8 cellular contexts compared by ENCODE assay signal in genomic region chr6:42979523-42980177, GRCh38. TPM values are rescaled to one million over a fixed set of nuclear protein-coding genes. Genes with fewer than 3 reads are reported as not detected.
A peak's percentile ranks its signal among the peaks of the same experiment; 100 is the strongest.
DNase-seq lines count a peak whose midpoint lies in the region; ATAC-seq and TF ChIP-seq lines count a peak whose summit lies in the region.

No MANE protein-coding gene starts in this region.

- intact Hi-C loops in Right ventricle myocardium inferior (cut with DNase I), result loop anchor here (5.0 kb wide), 2 partner anchors 52 to 77 kb away; partner anchors contain the start of gene CNPY3
- intact Hi-C loops in Panc1 (cut with micrococcal nuclease; ENCODE audit: unreplicated experiment), result no loop called here

- in situ Hi-C loops in Panc1 (cut with HindIII; ENCODE audit: low pct_unique_long_range_greater_than_20kb, low sequenced_read_pairs), result no loop called here

- peak overlapping the region; percentile 84 for H3K9ac ChIP-seq in muscle layer of colon (ENCODE audit: low read length)

- CTCF ChIA-PET in Panc1 (lab: Charles Lee), result no interaction called here

- peaks cover 39 to 40% of the 10 kb centered on the region in 2 donors for H3K4me1 Mint-ChIP-seq in effector memory CD8-positive, alpha-beta T cell (ENCODE audit: low read depth in 2 of 2)

- peak overlapping the region; percentile 89 for H3K4me3 ChIP-seq in cardiac muscle cell
- H3K4me3 ChIP-seq in Panc1 (ENCODE audit: low read depth in 2 of 2, low read length in 2 of 2), result peak overlapping the region; percentile 72 to 81
- peak overlapping the region; percentile 75 to 85 for H3K4me3 ChIP-seq in muscle layer of colon (ENCODE audit: low read depth in 1 of 2, low read length in 2 of 2)

- ATAC-seq in Right ventricle myocardium inferior (no peak), Panc1 (peak; percentile 16), HG03521 (IDR thresholded peaks at IDR 0.05; ENCODE audit: unreplicated experiment) (no peak)
- peak; percentile 8 for ATAC-seq in effector memory CD8-positive, alpha-beta T cell (replicated peaks)

- peaks cover 27% of the 10 kb centered on the region for H3K36me3 Mint-ChIP-seq in effector memory CD8-positive, alpha-beta T cell (ENCODE audit: insufficient read depth)

- POLR2A ChIA-PET in Panc1 (lab: Charles Lee), result interaction anchor here (0.5 to 0.7 kb wide), 3 partner anchors 84 to 1240 kb away, joined by 5 to 7 read pairs (median 6); partner anchors contain the start of gene RPL7L1

- H3K27me3 ChIP-seq in cardiac muscle cell, result no peaks in the 10 kb centered on the region
- no peaks in the 10 kb centered on the region for H3K27me3 ChIP-seq in Panc1 (ENCODE audit: control insufficient read depth, insufficient read depth, low read length)
- H3K27me3 ChIP-seq in muscle layer of colon (ENCODE audit: control insufficient read depth in 1 of 2, insufficient read depth in 2 of 2, low read length in 2 of 2), result no peaks in the 10 kb centered on the region

- no peaks in the 10 kb centered on the region for H3K27me3 Mint-ChIP-seq in effector memory CD8-positive, alpha-beta T cell

- H3K4me1 ChIP-seq in cardiac muscle cell (ENCODE audit: low read depth) (peaks cover 5% of the 10 kb centered on the region), Panc1 (ENCODE audit: control insufficient read depth, insufficient read depth, low read length) (peaks cover 15% of the 10 kb centered on the region; the same call in 1 of the 2 replicates), muscle layer of colon (ENCODE audit: insufficient read depth, low read length) (peaks cover 25% of the 10 kb centered on the region)

- TF ChIP-seq CTCF in cardiac muscle cell (IDR thresholded peaks at IDR 0.05; ENCODE audit: low read depth, low read length) (no peak), Panc1 (IDR thresholded peaks at IDR 0.05) (no peak)

- H3K27ac ChIP-seq in cardiac muscle cell (peak overlapping the region; percentile 86), Panc1 (ENCODE audit: low read length) (peak overlapping the region; percentile 91), muscle layer of colon (ENCODE audit: low read depth, low read length) (peak overlapping the region; percentile 92)

- BruUV-seq in Panc1 (replicated peaks; lab: Mats Ljungman, UMichigan), result no TSS peak

- no peaks in the 10 kb centered on the region for H3K9me3 Mint-ChIP-seq in effector memory CD8-positive, alpha-beta T cell

- H3K9me3 ChIP-seq in cardiac muscle cell (ENCODE audit: low read depth) (no peaks in the 10 kb centered on the region), Panc1 (ENCODE audit: control insufficient read depth, insufficient read depth, low read depth, low read length) (no peaks in the 10 kb centered on the region), muscle layer of colon (ENCODE audit: low read length) (no peaks in the 10 kb centered on the region)

- peak overlapping the region; percentile 93 to 94 for H3K4me3 Mint-ChIP-seq in effector memory CD8-positive, alpha-beta T cell

- H3K36me3 ChIP-seq in cardiac muscle cell (no peaks in the 10 kb centered on the region), Panc1 (ENCODE audit: control insufficient read depth, insufficient read depth, low read length) (no peaks in the 10 kb centered on the region; the same call in 1 of the 2 replicates), muscle layer of colon (ENCODE audit: insufficient read depth, low read length) (no peaks in the 10 kb centered on the region)

- peak overlapping the region; percentile 96 to 97 for H3K27ac Mint-ChIP-seq in effector memory CD8-positive, alpha-beta T cell

- DNase-seq in cardiac muscle cell (ENCODE audit: low read depth in 1 of 2, low spot score in 1 of 2) (no peak), Right ventricle myocardium inferior (ENCODE audit: missing footprints) (no peak), Panc1 (ENCODE audit: low read depth, low spot score) (no peak), globus pallidus (ENCODE audit: low spot score) (no peak), SIG-M5 (lab: John Stamatoyannopoulos, UW) (no peak)
- no peak for DNase-seq in effector memory CD8-positive, alpha-beta T cell

RNA-seq across cellular contexts. Expression of gene PEX6, which starts 0.7 kb away (rescaled TPM):
- total RNA-seq in cardiac muscle cell (40.9 and 52.0 TPM in 2 replicates), Right ventricle myocardium inferior (25.5 TPM), Panc1 (2021; ENCODE audit: unreplicated experiment) (21.7 TPM)
- polyA plus RNA-seq in cardiac muscle cell, result 21.3 and 29.7 TPM in 2 replicates
- 20.8 TPM for polyA plus RNA-seq in Panc1 (2012; ENCODE audit: insufficient read length)

RNA-seq across cellular contexts. Expression of gene PPP2R5D, which starts 4.7 kb away (rescaled TPM):
- total RNA-seq in cardiac muscle cell (58.2 and 70.0 TPM in 2 replicates), Right ventricle myocardium inferior (34.2 TPM), Panc1 (2021; ENCODE audit: unreplicated experiment) (63.6 TPM)
- polyA plus RNA-seq in cardiac muscle cell, result 48.8 and 74.4 TPM in 2 replicates
- polyA plus RNA-seq in Panc1 (2012; ENCODE audit: insufficient read length), result 65.0 TPM

RNA-seq across cellular contexts. Expression of gene GNMT, which starts 19.1 kb away (rescaled TPM):
- total RNA-seq in cardiac muscle cell, result 0.21 and 0.25 TPM in 2 replicates
- 0.21 and 1.3 TPM in 2 replicates for polyA plus RNA-seq in cardiac muscle cell
- 0.97 TPM for total RNA-seq in Right ventricle myocardium inferior
- total RNA-seq in Panc1 (2021; ENCODE audit: unreplicated experiment), result 0.72 TPM
- polyA plus RNA-seq in Panc1 (2012; ENCODE audit: insufficient read length), result 0.41 TPM

RNA-seq across cellular contexts. Expression of gene MEA1, which starts 34.1 kb away (rescaled TPM):
- 98.8 and 125 TPM in 2 replicates for total RNA-seq in cardiac muscle cell
- polyA plus RNA-seq in cardiac muscle cell, result 173 and 227 TPM in 2 replicates
- total RNA-seq in Right ventricle myocardium inferior, result 32.1 TPM
- 111 TPM for total RNA-seq in Panc1 (2021; ENCODE audit: unreplicated experiment)
- 125 TPM for polyA plus RNA-seq in Panc1 (2012; ENCODE audit: insufficient read length)

RNA-seq across cellular contexts. Expression of gene KLHDC3, which starts 34.4 kb away (rescaled TPM):
- total RNA-seq in cardiac muscle cell (264 and 334 TPM in 2 replicates), Right ventricle myocardium inferior (145 TPM), Panc1 (2021; ENCODE audit: unreplicated experiment) (60.9 TPM)
- 343 and 472 TPM in 2 replicates for polyA plus RNA-seq in cardiac muscle cell
- 58.5 TPM for polyA plus RNA-seq in Panc1 (2012; ENCODE audit: insufficient read length)

Comparison
In these comparisons a context has a peak if more than half of its experiments do, and no peak if none do; other contexts are left out.
1. ATAC-seq: peak in Panc1 (single experiment) and effector memory CD8-positive, alpha-beta T cell (single experiment); none in Right ventricle myocardium inferior (single experiment) and HG03521 (single experiment).
2. Peak in every context shown above with its lines, with median percentiles within 50 percentile points of each other: H3K27ac ChIP-seq and H3K4me3 ChIP-seq.